10 cellular contexts compared by ENCODE assay signal in genomic region chr3:105827101-105827634, GRCh38. TPM values are rescaled to one million over a fixed set of nuclear protein-coding genes. Genes with fewer than 3 reads are reported as not detected.
DNase-seq lines count a peak whose midpoint lies in the region; ATAC-seq and TF ChIP-seq lines count a peak whose summit lies in the region.
"Had no signal": no experiment of that assay in that cellular context is flagged by ENCODE, and none has a peak within 500 bp of the region (broad histone marks: within the 10 kb centered on the region; RNA-seq: fewer than 3 reads in every experiment).

No MANE protein-coding gene starts in this region.

- H4K20me1 ChIP-seq in OCI-LY1 (ENCODE audit: insufficient read depth, low read length): no peaks in the 10 kb centered on the region

- H3K9me3 ChIP-seq in OCI-LY1 (ENCODE audit: low read length): no peaks in the 10 kb centered on the region
- no peaks in the 10 kb centered on the region for H3K9me3 ChIP-seq in lower lobe of right lung
- H3K9me3 ChIP-seq: thoracic aorta had no signal

- peaks cover 2% of the 10 kb centered on the region; the same call in 1 of the 2 replicates for H3K36me3 ChIP-seq in OCI-LY1 (ENCODE audit: insufficient read depth, low read length)
- no peaks in the 10 kb centered on the region for H3K36me3 ChIP-seq in lower lobe of right lung
- H3K36me3 ChIP-seq: thoracic aorta had no signal

- no peak overlapping the region for H2AFZ ChIP-seq in OCI-LY1 (ENCODE audit: low read length)

- no peaks in the 10 kb centered on the region for H3F3A ChIP-seq in OCI-LY1 (ENCODE audit: insufficient read depth, low read length)

- DNase-seq in iris pigment epithelial cell (ENCODE audit: low read depth) (peak; percentile 84), NCI-H345 (lab: John Stamatoyannopoulos, UW) (no peak), superior temporal gyrus (ENCODE audit: extremely low spot score) (no peak), lower lobe of right lung (no peak)

- intact Hi-C loops in lower lobe of right lung (cut with DNase I): no loop called here

- H3K79me2 ChIP-seq in OCI-LY1 (ENCODE audit: insufficient read depth, low read length): no peaks in the 10 kb centered on the region

- H3K4me1 ChIP-seq in OCI-LY1 (ENCODE audit: insufficient read depth, low read length, severe bottlenecking) (peaks cover 100% of the 10 kb centered on the region), lower lobe of right lung (peaks cover 24% of the 10 kb centered on the region)

- H3K4me3 ChIP-seq in OCI-LY1 (ENCODE audit: low read depth, low read length, poor library complexity, severe bottlenecking) (no peak overlapping the region), lower lobe of right lung (no peak overlapping the region)
- H3K4me3 ChIP-seq: smooth muscle cell, thoracic aorta had no signal

- H3K9me2 ChIP-seq in OCI-LY1 (ENCODE audit: low read depth, low read length): no peaks in the 10 kb centered on the region

- TF ChIP-seq CTCF in OCI-LY1 (IDR thresholded peaks at IDR 0.05; ENCODE audit: low read length): no peak
- no peak for TF ChIP-seq CTCF in lower lobe of right lung (IDR thresholded peaks at IDR 0.05)

- ATAC-seq in GM18502 (IDR thresholded peaks at IDR 0.05; ENCODE audit: poor library complexity, unreplicated experiment) (peak; percentile 55), GM21423 (IDR thresholded peaks at IDR 0.05; ENCODE audit: unreplicated experiment) (peak; percentile 43), HG03175 (IDR thresholded peaks at IDR 0.05; ENCODE audit: unreplicated experiment) (no peak), lower lobe of right lung (no peak)

- no peak overlapping the region for H3K9ac ChIP-seq in OCI-LY1 (ENCODE audit: low read length)

- H3K27me3 ChIP-seq in OCI-LY1 (ENCODE audit: insufficient read depth, low read length) (no peaks in the 10 kb centered on the region), lower lobe of right lung (ENCODE audit: low read depth) (no peaks in the 10 kb centered on the region)

- H3K27ac ChIP-seq in OCI-LY1 (ENCODE audit: low read depth, low read length, poor library complexity, severe bottlenecking) (peak overlapping the region; percentile 67), lower lobe of right lung (no peak overlapping the region)

- H3K4me2 ChIP-seq in OCI-LY1 (ENCODE audit: low read length): no peak overlapping the region; the same call in 1 of the 2 replicates

RNA-seq across cellular contexts. Expression of gene CBLB, which starts 41.6 kb away (rescaled TPM):
- 29.7 TPM for total RNA-seq in lower lobe of right lung

Comparison
In these comparisons a context has a peak if more than half of its experiments do, and no peak if none do; other contexts are left out.
1. ATAC-seq: peak in GM18502 (single experiment) and GM21423 (single experiment); none in HG03175 (single experiment) and lower lobe of right lung (0 of 2).